ENCODE assay signal across 1 cellular context in the genomic region with DNA sequence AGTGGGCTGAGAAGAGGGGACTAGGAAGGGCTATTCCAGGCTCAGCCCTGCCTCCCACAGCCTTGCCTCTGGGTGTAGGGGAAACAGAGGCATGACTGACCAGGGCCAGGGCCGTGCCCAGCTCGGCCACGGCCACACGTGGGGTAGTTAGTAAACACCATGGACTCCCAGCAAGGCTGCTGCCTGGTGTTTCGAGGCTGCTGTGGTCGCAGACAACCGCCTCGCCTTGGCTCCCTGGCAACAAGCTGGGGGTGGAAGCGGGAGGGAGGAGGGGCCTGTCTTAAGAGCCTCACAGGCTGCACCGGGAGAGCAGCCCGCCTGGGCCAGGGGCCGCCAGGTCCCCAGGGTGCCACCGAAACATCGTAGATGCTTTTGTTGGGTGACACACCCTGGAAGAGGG.
TF ChIP-seq lines count a peak whose summit lies in the region.

No MANE protein-coding gene starts in this region.

TF ChIP-seq in WTC11, 78 proteins besides CTCF, POLR2A, EP300 and RAD21 (continued from another document):
- TF ChIP-seq, protein P1, sequence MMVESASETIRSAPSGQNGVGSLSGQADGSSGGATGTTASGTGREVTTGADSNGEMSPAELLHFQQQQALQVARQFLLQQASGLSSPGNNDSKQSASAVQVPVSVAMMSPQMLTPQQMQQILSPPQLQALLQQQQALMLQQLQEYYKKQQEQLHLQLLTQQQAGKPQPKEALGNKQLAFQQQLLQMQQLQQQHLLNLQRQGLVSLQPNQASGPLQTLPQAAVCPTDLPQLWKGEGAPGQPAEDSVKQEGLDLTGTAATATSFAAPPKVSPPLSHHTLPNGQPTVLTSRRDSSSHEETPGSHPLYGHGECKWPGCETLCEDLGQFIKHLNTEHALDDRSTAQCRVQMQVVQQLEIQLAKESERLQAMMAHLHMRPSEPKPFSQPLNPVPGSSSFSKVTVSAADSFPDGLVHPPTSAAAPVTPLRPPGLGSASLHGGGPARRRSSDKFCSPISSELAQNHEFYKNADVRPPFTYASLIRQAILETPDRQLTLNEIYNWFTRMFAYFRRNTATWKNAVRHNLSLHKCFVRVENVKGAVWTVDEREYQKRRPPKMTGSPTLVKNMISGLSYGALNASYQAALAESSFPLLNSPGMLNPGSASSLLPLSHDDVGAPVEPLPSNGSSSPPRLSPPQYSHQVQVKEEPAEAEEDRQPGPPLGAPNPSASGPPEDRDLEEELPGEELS (CRISPR knock-in tag; IDR thresholded peaks at IDR 0.05) = no peak
- TF ChIP-seq, protein P2, sequence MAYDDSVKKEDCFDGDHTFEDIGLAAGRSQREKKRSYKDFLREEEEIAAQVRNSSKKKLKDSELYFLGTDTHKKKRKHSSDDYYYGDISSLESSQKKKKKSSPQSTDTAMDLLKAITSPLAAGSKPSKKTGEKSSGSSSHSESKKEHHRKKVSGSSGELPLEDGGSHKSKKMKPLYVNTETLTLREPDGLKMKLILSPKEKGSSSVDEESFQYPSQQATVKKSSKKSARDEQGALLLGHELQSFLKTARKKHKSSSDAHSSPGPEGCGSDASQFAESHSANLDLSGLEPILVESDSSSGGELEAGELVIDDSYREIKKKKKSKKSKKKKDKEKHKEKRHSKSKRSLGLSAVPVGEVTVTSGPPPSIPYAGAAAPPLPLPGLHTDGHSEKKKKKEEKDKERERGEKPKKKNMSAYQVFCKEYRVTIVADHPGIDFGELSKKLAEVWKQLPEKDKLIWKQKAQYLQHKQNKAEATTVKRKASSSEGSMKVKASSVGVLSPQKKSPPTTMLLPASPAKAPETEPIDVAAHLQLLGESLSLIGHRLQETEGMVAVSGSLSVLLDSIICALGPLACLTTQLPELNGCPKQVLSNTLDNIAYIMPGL (CRISPR knock-in tag; IDR thresholded peaks at IDR 0.05) = no peak
- TF ChIP-seq ZNF263 (CRISPR knock-in tag; IDR thresholded peaks at IDR 0.05; ENCODE audit: low read depth) (no peak), ESRRA (CRISPR knock-in tag; IDR thresholded peaks at IDR 0.05; ENCODE audit: borderline replicate concordance) (no peak), TEAD4 (CRISPR knock-in tag; IDR thresholded peaks at IDR 0.05) (0 out of 2 replicates have a peak, but pooled peaks have one; percentile 5)
TF ChIP-seq in WTC11: peak in this region for 1.
